In genomic region chr1:45686081-45687013, GRCh38 we compare ENCODE assay signal across 1 cellular context.
TF ChIP-seq lines count a peak whose summit lies in the region.

TSS of gene GPBP1L1 (minus strand) at chr1:45686533. CDS start at chr1:45659087, 27,446 bp downstream.

TF ChIP-seq in HepG2, 621 proteins besides CTCF, POLR2A, EP300 and RAD21 (continued from another document):
- TF ChIP-seq IRX3 (CRISPR knock-in tag; IDR thresholded peaks at IDR 0.05; ENCODE audit: borderline replicate concordance, low read depth) (no peak), ZNF776 (CRISPR knock-in tag; IDR thresholded peaks at IDR 0.05) (peak; percentile 20; the same call in 1 of the 2 replicates), ZNF691 (CRISPR knock-in tag; IDR thresholded peaks at IDR 0.05; ENCODE audit: borderline replicate concordance, low read depth) (no peak; the same call in 1 of the 2 replicates), IRF2 (CRISPR knock-in tag; IDR thresholded peaks at IDR 0.05) (peak; percentile 45; the same call in 1 of the 2 replicates), AGO1 (IDR thresholded peaks at IDR 0.05; ENCODE audit: low read depth, low read length, poor library complexity, severe bottlenecking) (peak; percentile 76), SMAD1 (CRISPR knock-in tag; IDR thresholded peaks at IDR 0.05; ENCODE audit: borderline replicate concordance, low read depth) (no peak), ZBTB8A (CRISPR knock-in tag; IDR thresholded peaks at IDR 0.05; ENCODE audit: borderline replicate concordance, low read depth) (no peak), ZNF678 (CRISPR knock-in tag; IDR thresholded peaks at IDR 0.05) (0 out of 2 replicates have a peak, but pooled peaks have one; percentile 17), THAP11 (CRISPR knock-in tag; IDR thresholded peaks at IDR 0.05) (no peak), PLRG1 (conservative IDR thresholded peaks at IDR 0.05) (no peak), REST (IDR thresholded peaks at IDR 0.05; ENCODE audit: borderline replicate concordance in 1 of 2, low read depth in 1 of 2, low read length in 2 of 2) (no peak), BORCS8-MEF2B (CRISPR knock-in tag; IDR thresholded peaks at IDR 0.05) (no peak), BCLAF1 (IDR thresholded peaks at IDR 0.05) (no peak), ZSCAN31 (CRISPR knock-in tag; IDR thresholded peaks at IDR 0.05; ENCODE audit: low read depth) (peak; percentile 90), PBX3 (CRISPR knock-in tag; IDR thresholded peaks at IDR 0.05; ENCODE audit: borderline replicate concordance) (peak; percentile 62; the same call in 1 of the 2 replicates), ZNF576 (CRISPR knock-in tag; IDR thresholded peaks at IDR 0.05) (peak; percentile 62; the same call in 1 of the 2 replicates), SNAI1 (CRISPR knock-in tag; IDR thresholded peaks at IDR 0.05; ENCODE audit: borderline replicate concordance) (no peak), FOXC1 (CRISPR knock-in tag; IDR thresholded peaks at IDR 0.05; ENCODE audit: borderline replicate concordance) (peak; percentile 18; the same call in 1 of the 2 replicates), ZBTB1 (CRISPR knock-in tag; IDR thresholded peaks at IDR 0.05; ENCODE audit: borderline replicate concordance) (no peak), PHF21A (CRISPR knock-in tag; IDR thresholded peaks at IDR 0.05) (no peak), AGO2 (optimal IDR thresholded peaks at IDR 0.05; ENCODE audit: low read depth, low read length) (peak; percentile 77), ZNF850 (CRISPR knock-in tag; conservative IDR thresholded peaks at IDR 0.05) (no peak), ZNF556 (CRISPR knock-in tag; IDR thresholded peaks at IDR 0.05; ENCODE audit: borderline replicate concordance) (no peak), MAZ (IDR thresholded peaks at IDR 0.05; ENCODE audit: borderline replicate concordance, low read depth, low read length) (peak; percentile 81), MAZ (CRISPR knock-in tag; IDR thresholded peaks at IDR 0.05; ENCODE audit: low read depth) (peak; percentile 39; the same call in 1 of the 2 replicates), ATF7 (IDR thresholded peaks at IDR 0.05) (no peak), ATF7 (CRISPR knock-in tag; IDR thresholded peaks at IDR 0.05) (no peak), BATF2 (CRISPR knock-in tag; IDR thresholded peaks at IDR 0.05) (no peak), GFI1 (CRISPR knock-in tag; IDR thresholded peaks at IDR 0.05; ENCODE audit: borderline replicate concordance) (peak; percentile 75), ZNF253 (CRISPR knock-in tag; IDR thresholded peaks at IDR 0.05; ENCODE audit: borderline replicate concordance) (no peak), TEAD2 (CRISPR knock-in tag; IDR thresholded peaks at IDR 0.05) (no peak)
